In the genomic region with DNA sequence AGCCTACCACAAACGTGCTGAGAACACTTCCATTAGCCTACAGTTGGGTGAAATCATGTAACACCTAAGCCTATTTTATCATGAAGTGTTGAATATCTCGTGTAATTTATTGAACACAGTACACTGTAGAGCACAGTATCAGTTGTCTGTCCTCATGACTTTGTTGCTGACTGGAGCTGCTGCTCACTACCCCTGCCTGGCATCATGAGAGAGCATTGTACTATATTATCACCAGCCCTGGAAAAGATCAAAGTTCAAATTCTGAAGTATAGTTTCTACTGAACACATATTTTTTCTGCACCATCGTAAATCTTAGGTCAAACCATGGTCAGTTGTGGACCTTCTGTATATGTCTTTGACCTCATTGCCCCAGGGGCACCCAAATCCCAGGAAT, we compare ENCODE assay signal across 1 cellular context.
TF ChIP-seq lines count a peak whose summit lies in the region.

No MANE protein-coding gene starts in this region.

TF ChIP-seq in HepG2, 621 proteins besides CTCF, POLR2A, EP300 and RAD21 (continued from another document):
- TF ChIP-seq, protein P1, sequence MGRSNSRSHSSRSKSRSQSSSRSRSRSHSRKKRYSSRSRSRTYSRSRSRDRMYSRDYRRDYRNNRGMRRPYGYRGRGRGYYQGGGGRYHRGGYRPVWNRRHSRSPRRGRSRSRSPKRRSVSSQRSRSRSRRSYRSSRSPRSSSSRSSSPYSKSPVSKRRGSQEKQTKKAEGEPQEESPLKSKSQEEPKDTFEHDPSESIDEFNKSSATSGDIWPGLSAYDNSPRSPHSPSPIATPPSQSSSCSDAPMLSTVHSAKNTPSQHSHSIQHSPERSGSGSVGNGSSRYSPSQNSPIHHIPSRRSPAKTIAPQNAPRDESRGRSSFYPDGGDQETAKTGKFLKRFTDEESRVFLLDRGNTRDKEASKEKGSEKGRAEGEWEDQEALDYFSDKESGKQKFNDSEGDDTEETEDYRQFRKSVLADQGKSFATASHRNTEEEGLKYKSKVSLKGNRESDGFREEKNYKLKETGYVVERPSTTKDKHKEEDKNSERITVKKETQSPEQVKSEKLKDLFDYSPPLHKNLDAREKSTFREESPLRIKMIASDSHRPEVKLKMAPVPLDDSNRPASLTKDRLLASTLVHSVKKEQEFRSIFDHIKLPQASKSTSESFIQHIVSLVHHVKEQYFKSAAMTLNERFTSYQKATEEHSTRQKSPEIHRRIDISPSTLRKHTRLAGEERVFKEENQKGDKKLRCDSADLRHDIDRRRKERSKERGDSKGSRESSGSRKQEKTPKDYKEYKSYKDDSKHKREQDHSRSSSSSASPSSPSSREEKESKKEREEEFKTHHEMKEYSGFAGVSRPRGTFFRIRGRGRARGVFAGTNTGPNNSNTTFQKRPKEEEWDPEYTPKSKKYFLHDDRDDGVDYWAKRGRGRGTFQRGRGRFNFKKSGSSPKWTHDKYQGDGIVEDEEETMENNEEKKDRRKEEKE (IDR thresholded peaks at IDR 0.05) = no peak
- TF ChIP-seq ZNF672 (CRISPR knock-in tag; IDR thresholded peaks at IDR 0.05) (no peak), KDM3A (CRISPR knock-in tag; IDR thresholded peaks at IDR 0.05; ENCODE audit: low read depth) (no peak), KAT8 (CRISPR knock-in tag; IDR thresholded peaks at IDR 0.05) (no peak), SMC3 (IDR thresholded peaks at IDR 0.05; ENCODE audit: low read length) (peak; percentile 13; the same call in 1 of the 2 replicates), ZSCAN9 (CRISPR knock-in tag; IDR thresholded peaks at IDR 0.05; ENCODE audit: borderline replicate concordance) (no peak), HDAC1 (CRISPR knock-in tag; IDR thresholded peaks at IDR 0.05) (no peak), ZBTB38 (CRISPR knock-in tag; IDR thresholded peaks at IDR 0.05) (no peak), PITX1 (CRISPR knock-in tag; IDR thresholded peaks at IDR 0.05) (no peak), PLRG1 (conservative IDR thresholded peaks at IDR 0.05) (no peak), ZNF543 (CRISPR knock-in tag; IDR thresholded peaks at IDR 0.05) (0 out of 2 replicates have a peak, but pooled peaks have one; percentile 4), FOXA3 (CRISPR knock-in tag; IDR thresholded peaks at IDR 0.05) (no peak), ZNF605 (CRISPR knock-in tag; IDR thresholded peaks at IDR 0.05) (no peak), SNAPC2 (CRISPR knock-in tag; IDR thresholded peaks at IDR 0.05) (no peak), ZSCAN20 (CRISPR knock-in tag; IDR thresholded peaks at IDR 0.05; ENCODE audit: borderline replicate concordance) (no peak), ZNF251 (CRISPR knock-in tag; IDR thresholded peaks at IDR 0.05) (no peak), FOSL1 (CRISPR knock-in tag; IDR thresholded peaks at IDR 0.05; ENCODE audit: borderline replicate concordance) (no peak), ONECUT2 (CRISPR knock-in tag; IDR thresholded peaks at IDR 0.05) (no peak), KIAA2018 (CRISPR knock-in tag; IDR thresholded peaks at IDR 0.05; ENCODE audit: borderline replicate concordance) (no peak), ZIK1 (CRISPR knock-in tag; IDR thresholded peaks at IDR 0.05; ENCODE audit: borderline replicate concordance, low read depth) (no peak), MEIS1 (CRISPR knock-in tag; IDR thresholded peaks at IDR 0.05; ENCODE audit: borderline replicate concordance) (no peak), ZNF749 (CRISPR knock-in tag; IDR thresholded peaks at IDR 0.05; ENCODE audit: borderline replicate concordance) (no peak), HHEX (CRISPR knock-in tag; IDR thresholded peaks at IDR 0.05) (no peak), ZFP90 (CRISPR knock-in tag; IDR thresholded peaks at IDR 0.05; ENCODE audit: borderline replicate concordance) (no peak), XRCC5 (optimal IDR thresholded peaks at IDR 0.05; ENCODE audit: low read length) (no peak), TCF7 (IDR thresholded peaks at IDR 0.05; ENCODE audit: low read depth) (no peak), NONO (IDR thresholded peaks at IDR 0.05) (no peak), NONO (CRISPR knock-in tag; conservative IDR thresholded peaks at IDR 0.05) (no peak), SSRP1 (CRISPR knock-in tag; IDR thresholded peaks at IDR 0.05) (0 out of 2 replicates have a peak, but pooled peaks have one; percentile 6), PLSCR1 (CRISPR knock-in tag; IDR thresholded peaks at IDR 0.05; ENCODE audit: borderline replicate concordance) (no peak), IRF2 (CRISPR knock-in tag; IDR thresholded peaks at IDR 0.05) (no peak), ZNF430 (CRISPR knock-in tag; IDR thresholded peaks at IDR 0.05) (no peak), ZNF431 (CRISPR knock-in tag; IDR thresholded peaks at IDR 0.05; ENCODE audit: borderline replicate concordance, low read depth) (no peak), ATF7-NPFF (CRISPR knock-in tag; IDR thresholded peaks at IDR 0.05; ENCODE audit: low read depth) (no peak), ZSCAN29 (CRISPR knock-in tag; conservative IDR thresholded peaks at IDR 0.05) (no peak)
- TF ChIP-seq, protein P2, sequence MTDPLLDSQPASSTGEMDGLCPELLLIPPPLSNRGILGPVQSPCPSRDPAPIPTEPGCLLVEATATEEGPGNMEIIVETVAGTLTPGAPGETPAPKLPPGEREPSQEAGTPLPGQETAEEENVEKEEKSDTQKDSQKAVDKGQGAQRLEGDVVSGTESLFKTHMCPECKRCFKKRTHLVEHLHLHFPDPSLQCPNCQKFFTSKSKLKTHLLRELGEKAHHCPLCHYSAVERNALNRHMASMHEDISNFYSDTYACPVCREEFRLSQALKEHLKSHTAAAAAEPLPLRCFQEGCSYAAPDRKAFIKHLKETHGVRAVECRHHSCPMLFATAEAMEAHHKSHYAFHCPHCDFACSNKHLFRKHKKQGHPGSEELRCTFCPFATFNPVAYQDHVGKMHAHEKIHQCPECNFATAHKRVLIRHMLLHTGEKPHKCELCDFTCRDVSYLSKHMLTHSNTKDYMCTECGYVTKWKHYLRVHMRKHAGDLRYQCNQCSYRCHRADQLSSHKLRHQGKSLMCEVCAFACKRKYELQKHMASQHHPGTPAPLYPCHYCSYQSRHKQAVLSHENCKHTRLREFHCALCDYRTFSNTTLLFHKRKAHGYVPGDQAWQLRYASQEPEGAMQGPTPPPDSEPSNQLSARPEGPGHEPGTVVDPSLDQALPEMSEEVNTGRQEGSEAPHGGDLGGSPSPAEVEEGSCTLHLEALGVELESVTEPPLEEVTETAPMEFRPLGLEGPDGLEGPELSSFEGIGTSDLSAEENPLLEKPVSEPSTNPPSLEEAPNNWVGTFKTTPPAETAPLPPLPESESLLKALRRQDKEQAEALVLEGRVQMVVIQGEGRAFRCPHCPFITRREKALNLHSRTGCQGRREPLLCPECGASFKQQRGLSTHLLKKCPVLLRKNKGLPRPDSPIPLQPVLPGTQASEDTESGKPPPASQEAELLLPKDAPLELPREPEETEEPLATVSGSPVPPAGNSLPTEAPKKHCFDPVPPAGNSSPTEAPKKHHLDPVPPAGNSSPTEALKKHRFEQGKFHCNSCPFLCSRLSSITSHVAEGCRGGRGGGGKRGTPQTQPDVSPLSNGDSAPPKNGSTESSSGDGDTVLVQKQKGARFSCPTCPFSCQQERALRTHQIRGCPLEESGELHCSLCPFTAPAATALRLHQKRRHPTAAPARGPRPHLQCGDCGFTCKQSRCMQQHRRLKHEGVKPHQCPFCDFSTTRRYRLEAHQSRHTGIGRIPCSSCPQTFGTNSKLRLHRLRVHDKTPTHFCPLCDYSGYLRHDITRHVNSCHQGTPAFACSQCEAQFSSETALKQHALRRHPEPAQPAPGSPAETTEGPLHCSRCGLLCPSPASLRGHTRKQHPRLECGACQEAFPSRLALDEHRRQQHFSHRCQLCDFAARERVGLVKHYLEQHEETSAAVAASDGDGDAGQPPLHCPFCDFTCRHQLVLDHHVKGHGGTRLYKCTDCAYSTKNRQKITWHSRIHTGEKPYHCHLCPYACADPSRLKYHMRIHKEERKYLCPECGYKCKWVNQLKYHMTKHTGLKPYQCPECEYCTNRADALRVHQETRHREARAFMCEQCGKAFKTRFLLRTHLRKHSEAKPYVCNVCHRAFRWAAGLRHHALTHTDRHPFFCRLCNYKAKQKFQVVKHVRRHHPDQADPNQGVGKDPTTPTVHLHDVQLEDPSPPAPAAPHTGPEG (CRISPR knock-in tag; IDR thresholded peaks at IDR 0.05) = no peak
- TF ChIP-seq, protein P3, sequence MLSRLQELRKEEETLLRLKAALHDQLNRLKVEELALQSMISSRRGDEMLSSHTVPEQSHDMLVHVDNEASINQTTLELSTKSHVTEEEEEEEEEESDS (CRISPR knock-in tag; IDR thresholded peaks at IDR 0.05; ENCODE audit: borderline replicate concordance) = no peak
